In the genomic region with DNA sequence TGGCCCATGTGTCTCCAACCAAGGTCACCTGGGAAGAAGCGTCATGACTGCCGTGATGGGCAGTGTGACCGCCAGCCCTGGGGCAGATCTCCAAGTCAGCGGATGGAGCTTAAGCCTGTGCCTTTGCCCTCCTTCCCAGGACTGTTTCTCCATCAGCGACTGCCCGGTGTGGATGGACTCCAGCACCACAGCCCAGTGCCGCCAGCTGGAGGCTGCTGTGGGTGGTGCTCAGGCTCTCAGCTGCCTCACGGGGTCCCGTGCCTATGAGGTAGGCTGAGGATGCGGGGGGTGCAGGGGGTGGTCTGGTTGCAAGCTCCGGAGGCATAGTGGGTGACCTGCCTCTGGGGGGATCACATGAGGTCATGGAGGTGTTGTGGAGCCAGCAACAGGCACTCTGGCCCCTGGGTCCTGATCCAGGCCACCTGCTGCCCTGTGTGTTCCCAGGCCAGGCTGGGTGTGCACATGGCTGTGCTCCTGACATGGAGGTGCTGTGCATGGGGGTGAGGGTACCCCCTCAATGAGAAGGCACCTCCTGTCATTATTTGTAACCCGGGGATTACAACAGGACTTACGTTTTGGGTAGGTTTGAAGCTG, we compare ENCODE assay signal across 19 cellular contexts. TPM values are rescaled to one million over a fixed set of nuclear protein-coding genes. Genes with fewer than 3 reads are reported as not detected.
DNase-seq lines count a peak whose midpoint lies in the region; ATAC-seq and TF ChIP-seq lines count a peak whose summit lies in the region.
"Had no signal": no experiment of that assay in that cellular context is flagged by ENCODE, and none has a peak within 500 bp of the region (broad histone marks: within the 10 kb centered on the region; RNA-seq: fewer than 3 reads in every experiment).

No MANE protein-coding gene starts in this region.

- no peaks in the 10 kb centered on the region for H3K79me1 ChIP-seq in neuronal stem cell (ENCODE audit: low read depth, low read length)

- no peaks in the 10 kb centered on the region for H3K36me3 Mint-ChIP-seq in natural killer cell treated with Interleukin-12 subunit alpha and Interleukin-12 subunit beta and Interleukin-15 and Interleukin-18, amount 100 ng/mL, for 72 hours
- H3K36me3 Mint-ChIP-seq in natural killer cell = no peaks in the 10 kb centered on the region
- H3K36me3 Mint-ChIP-seq: CD4-positive, alpha-beta memory T cell had no signal

- no peak for TF ChIP-seq CTCF in natural killer cell (IDR thresholded peaks at IDR 0.05)
- no peak for TF ChIP-seq CTCF in thyroid gland (IDR thresholded peaks at IDR 0.05)

- no peak overlapping the region for H2BK12ac ChIP-seq in neuronal stem cell (ENCODE audit: low read length)

- H3K27me3 ChIP-seq in neuronal stem cell (ENCODE audit: control insufficient read depth in 3 of 3, insufficient read depth in 3 of 3, low read depth in 1 of 3, low read length in 3 of 3) = no peaks in the 10 kb centered on the region
- H3K27me3 ChIP-seq in thyroid gland = no peaks in the 10 kb centered on the region
- H3K27me3 ChIP-seq: BLaER1 had no signal

- H3K4me3 ChIP-seq in neuronal stem cell (ENCODE audit: low read length in 2 of 2) (peak overlapping the region in 1 of 2 donors; percentile 34), thyroid gland (replicated peaks in 1 of 3) (no peak overlapping the region)
- H3K4me3 ChIP-seq: BLaER1, GM23338 had no signal

- no peak overlapping the region for H2AFZ ChIP-seq in neuronal stem cell (ENCODE audit: low read length)
- H2AFZ ChIP-seq: GM23338 had no signal

- peaks cover 10 to 19% of the 10 kb centered on the region in 2 donors for H3K4me1 Mint-ChIP-seq in natural killer cell treated with Interleukin-12 subunit alpha and Interleukin-12 subunit beta and Interleukin-15 and Interleukin-18, amount 100 ng/mL, for 72 hours (ENCODE audit: low read depth in 2 of 2)
- peaks cover 12 to 13% of the 10 kb centered on the region in 2 donors for H3K4me1 Mint-ChIP-seq in natural killer cell
- H3K4me1 Mint-ChIP-seq: CD14-positive monocyte, GM23338 had no signal

- no peak for TF ChIP-seq POLR2A in thyroid gland (IDR thresholded peaks at IDR 0.05)

- no peak overlapping the region for H4K8ac ChIP-seq in neuronal stem cell (ENCODE audit: low read depth, low read length)

- no peak overlapping the region for H2BK15ac ChIP-seq in neuronal stem cell (ENCODE audit: low read length)

- no CpG with 5 or more reads among the region's 13 CpGs for WGBS in neuronal stem cell (ENCODE audit: extremely low coverage in 2 of 2, insufficient read length in 2 of 2, insufficient replicate concordance in 1 of 2), 2 donors
- WGBS in thyroid gland, 2 donors = 95% methylated on average over 4 to 13 of the region's 13 CpGs

- H3K36me3 ChIP-seq in neuronal stem cell (replicated peaks in 1 of 2; ENCODE audit: control insufficient read depth in 2 of 2, insufficient read depth in 2 of 2, low read length in 2 of 2) (peaks cover 13 to 73% of the 10 kb centered on the region in 2 donors), thyroid gland (no peaks in the 10 kb centered on the region)

- H3K9me3 Mint-ChIP-seq in natural killer cell treated with Interleukin-12 subunit alpha and Interleukin-12 subunit beta and Interleukin-15 and Interleukin-18, amount 100 ng/mL, for 72 hours = no peaks in the 10 kb centered on the region
- no peaks in the 10 kb centered on the region for H3K9me3 Mint-ChIP-seq in natural killer cell
- H3K9me3 Mint-ChIP-seq: HFFc6 had no signal

- no peak overlapping the region for H4K91ac ChIP-seq in neuronal stem cell (ENCODE audit: low read depth, low read length, poor library complexity)

- no peak overlapping the region for H3K4me2 ChIP-seq in neuronal stem cell (ENCODE audit: insufficient read depth, low read length, poor library complexity, severe bottlenecking)
- H3K4me2 ChIP-seq: BLaER1, GM23338 had no signal

- no peak overlapping the region for H3K18ac ChIP-seq in neuronal stem cell (ENCODE audit: low read length)

- H3K9ac ChIP-seq in neuronal stem cell (ENCODE audit: low read depth, low read length, poor library complexity) = no peak overlapping the region
- H3K9ac ChIP-seq: BLaER1 had no signal

- no peak for DNase-seq in natural killer cell treated with Interleukin-12 subunit alpha and Interleukin-12 subunit beta and Interleukin-15 and Interleukin-18, amount 100 ng/mL, for 72 hours (ENCODE audit: low spot score)
- DNase-seq in natural killer cell = no peak
- no peak for DNase-seq in left lobe of liver (ENCODE audit: low spot score)
- no peak for DNase-seq in neuronal stem cell (ENCODE audit: low spot score)
- no peak for DNase-seq in thyroid gland
- DNase-seq in HuH-7 (ENCODE audit: low spot score) = no peak
- DNase-seq in T1000 (lab: John Stamatoyannopoulos, UW) = no peak
- DNase-seq in NCI-H2029 treated with DMSO at 0.1 percent for 48 hours (lab: John Stamatoyannopoulos, UW) = no peak
- DNase-seq: 8988T; CD4-positive, alpha-beta memory T cell; DMS153; DMS79; GDM1; H7; HFFc6 had no signal

- intact Hi-C loops in natural killer cell (cut with micrococcal nuclease) (no loop called here), thyroid gland (cut with DNase I) (no loop called here)

- no peak overlapping the region for H3K4me3 Mint-ChIP-seq in natural killer cell treated with Interleukin-12 subunit alpha and Interleukin-12 subunit beta and Interleukin-15 and Interleukin-18, amount 100 ng/mL, for 72 hours
- H3K4me3 Mint-ChIP-seq in natural killer cell = no peak overlapping the region
- H3K4me3 Mint-ChIP-seq: CD14-positive monocyte; CD4-positive, alpha-beta memory T cell; GM23338; HFFc6 had no signal

- no peaks in the 10 kb centered on the region for H3K27me3 Mint-ChIP-seq in natural killer cell treated with Interleukin-12 subunit alpha and Interleukin-12 subunit beta and Interleukin-15 and Interleukin-18, amount 100 ng/mL, for 72 hours
- no peaks in the 10 kb centered on the region for H3K27me3 Mint-ChIP-seq in natural killer cell (ENCODE audit: low read depth in 2 of 2)
- H3K27me3 Mint-ChIP-seq: CD4-positive, alpha-beta memory T cell had no signal

- no peak overlapping the region for H2AK5ac ChIP-seq in neuronal stem cell (ENCODE audit: low read depth, low read length)

- H3K4ac ChIP-seq in neuronal stem cell (ENCODE audit: low read length) = no peak overlapping the region

- no peak overlapping the region for H2BK120ac ChIP-seq in neuronal stem cell (ENCODE audit: low read depth, low read length)

- ATAC-seq in natural killer cell treated with Interleukin-12 subunit alpha and Interleukin-12 subunit beta and Interleukin-15 and Interleukin-18, amount 100 ng/mL, for 72 hours = peak; percentile 29 to 48
- ATAC-seq in natural killer cell (no peak), left lobe of liver (peak; percentile 59)
- ATAC-seq: GM23338, HCT116 had no signal

- no peak overlapping the region for H3K27ac ChIP-seq in neuronal stem cell (replicated peaks; ENCODE audit: low read length)
- no peak overlapping the region for H3K27ac ChIP-seq in thyroid gland
- H3K27ac ChIP-seq: BLaER1 had no signal

- H3K14ac ChIP-seq in neuronal stem cell (ENCODE audit: low read length) = no peak overlapping the region

- no peak overlapping the region for H3K27ac Mint-ChIP-seq in natural killer cell treated with Interleukin-12 subunit alpha and Interleukin-12 subunit beta and Interleukin-15 and Interleukin-18, amount 100 ng/mL, for 72 hours
- H3K27ac Mint-ChIP-seq in natural killer cell = no peak overlapping the region
- H3K27ac Mint-ChIP-seq: CD4-positive, alpha-beta memory T cell; GM23338; HFFc6 had no signal

- H2BK5ac ChIP-seq in neuronal stem cell (ENCODE audit: low read length) = no peak overlapping the region

- peak overlapping the region; percentile 25 for H3K23ac ChIP-seq in neuronal stem cell (ENCODE audit: low read depth, low read length, poor library complexity)

- no peaks in the 10 kb centered on the region for H3K4me1 ChIP-seq in neuronal stem cell (ENCODE audit: control insufficient read depth in 2 of 2, insufficient read depth in 1 of 2, low read depth in 1 of 2, low read length in 2 of 2)
- H3K4me1 ChIP-seq in thyroid gland = no peaks in the 10 kb centered on the region
- H3K4me1 ChIP-seq: BLaER1 had no signal

- H3K9me3 ChIP-seq in neuronal stem cell (replicated peaks in 1 of 2; ENCODE audit: control insufficient read depth in 2 of 2, insufficient read depth in 1 of 2, low read depth in 1 of 2, low read length in 2 of 2) (peaks cover 0 to 8% of the 10 kb centered on the region in 2 donors), thyroid gland (no peaks in the 10 kb centered on the region)

RNA-seq across cellular contexts. Expression of gene XYLB, which starts 19.0 kb away (rescaled TPM):
- 10 to 100 TPM in 1 of 2 donors, 1 to 10 TPM in 1; 3.8 to 11.4 TPM for total RNA-seq in natural killer cell treated with Interleukin-12 subunit alpha and Interleukin-12 subunit beta and Interleukin-15 and Interleukin-18, amount 100 ng/mL, for 72 hours
- total RNA-seq in natural killer cell = 1 to 10 TPM; 1.6 to 3.7 (median 2.4) TPM
- 45.8 TPM for total RNA-seq in left lobe of liver
- polyA plus RNA-seq in neuronal stem cell (2013, experiment 1 of 2) = 1.5 TPM
- 1.1 TPM for polyA plus RNA-seq in neuronal stem cell (2013, experiment 2 of 2)
- total RNA-seq in thyroid gland = 1 to 10 TPM in 3 of 4 donors, under 1 TPM in 1; 0.78 to 1.7 (median 1.1) TPM

Comparison
In these comparisons a context has a peak if more than half of its experiments do, and no peak if none do; other contexts are left out.
1. ATAC-seq: peak in natural killer cell treated with Interleukin-12 subunit alpha and Interleukin-12 subunit beta and Interleukin-15 and Interleukin-18, amount 100 ng/mL, for 72 hours (2 of 2) and left lobe of liver (single experiment); none in natural killer cell (0 of 3).